8 cellular contexts compared by ENCODE assay signal in genomic region chr4:107215222-107215621, GRCh38.
"Had no signal": no experiment of that assay in that cellular context is flagged by ENCODE, and none has a peak within 500 bp of the region (broad histone marks: within the 10 kb centered on the region; RNA-seq: fewer than 3 reads in every experiment).

No MANE protein-coding gene starts in this region.

- H3K4me1 Mint-ChIP-seq: IgD-negative memory B cell had no signal

- FAIRE-seq: HTR-8/SVneo, K562 had no signal

- DNase-seq: IMR-90, KBM-7, KG1 had no signal

- H3K27me3 Mint-ChIP-seq: IgD-negative memory B cell had no signal

- H3K4me3 ChIP-seq: K562 had no signal

- H3K27ac ChIP-seq: HL-60, KMS-11 had no signal

- H3K4me3 Mint-ChIP-seq: IgD-negative memory B cell had no signal

- H3K27ac Mint-ChIP-seq: IgD-negative memory B cell had no signal

- ATAC-seq: K562 had no signal

- H3K4me2 ChIP-seq: KMS-11 had no signal

- H3K9ac ChIP-seq: KMS-11 had no signal

- H3K9me3 Mint-ChIP-seq: IgD-negative memory B cell had no signal
